Comparison of ENCODE assay signal across 10 cellular contexts in genomic region chr15:47185222-47185800, GRCh38.
DNase-seq lines count a peak whose midpoint lies in the region; ATAC-seq, FAIRE-seq and TF ChIP-seq lines count a peak whose summit lies in the region.
"Had no signal": no experiment of that assay in that cellular context is flagged by ENCODE, and none has a peak within 500 bp of the region (broad histone marks: within the 10 kb centered on the region; RNA-seq: fewer than 3 reads in every experiment).

No MANE protein-coding gene starts in this region.

- CTCF ChIA-PET in HepG2 (lab: Yijun Ruan, JAX; ENCODE audit: low intra/inter-chr PET ratio, low total read pairs): no interaction called here
- CTCF ChIA-PET in activated CD8-positive, alpha-beta memory T cell treated with anti-CD3 and anti-CD28 coated beads, Interleukin-2, amount 10 ng/mL, durations not matched to agents 7 days and 5 days (lab: Charles Lee): no interaction called here

- H3K9ac ChIP-seq in liver (ENCODE audit: low read depth in 1 of 2, low read length in 2 of 2) (no peak overlapping the region), HepG2 (ENCODE audit: insufficient read depth, low read depth, low read length) (no peak overlapping the region), muscle layer of colon (ENCODE audit: low read length) (no peak overlapping the region)

- in situ Hi-C loops in HepG2 (cut with HindIII; ENCODE audit: extremely low pct_ligation_motif_present, low pct_unique_long_range_greater_than_20kb) (loop anchor here (25.0 kb wide), 1 partner anchor 1102 kb away; no protein-coding TSS in a partner anchor), brain microvascular endothelial cell (cut with HindIII; ENCODE audit: low pct_ligation_motif_present, low sequenced_read_pairs) (no loop called here)

- H3K27ac ChIP-seq in liver (ENCODE audit: low read depth in 1 of 2, low read length in 2 of 2) (no peak overlapping the region), HepG2 (ENCODE audit: extremely low read length, insufficient read depth, low read length) (no peak overlapping the region), brain microvascular endothelial cell (no peak overlapping the region), muscle layer of colon (ENCODE audit: low read depth, low read length) (no peak overlapping the region), aorta (ENCODE audit: low read depth in 1 of 2, low read length in 2 of 2) (no peak overlapping the region)

- peaks cover 4% of the 10 kb centered on the region for H3K4me1 Mint-ChIP-seq in activated CD8-positive, alpha-beta memory T cell treated with anti-CD3 and anti-CD28 coated beads, Interleukin-2, amount 10 ng/mL, durations not matched to agents 7 days and 5 days

- peak overlapping the region; percentile 56 to 76 (median 70) for H3K4me3 ChIP-seq in liver (ENCODE audit: low read depth in 1 of 3, low read length in 3 of 3)
- H3K4me3 ChIP-seq in HepG2 (replicated peaks in 1 of 3; ENCODE audit: insufficient read depth in 1 of 3, low read depth in 2 of 3, low read length in 3 of 3): no peak overlapping the region
- peak overlapping the region; percentile 58 for H3K4me3 ChIP-seq in brain microvascular endothelial cell (ENCODE audit: low read depth, low read length)
- peak overlapping the region; percentile 48 to 70 for H3K4me3 ChIP-seq in muscle layer of colon (ENCODE audit: low read depth in 1 of 2, low read length in 2 of 2)
- H3K4me3 ChIP-seq in aorta (ENCODE audit: low read length in 2 of 2): peak overlapping the region; percentile 67 to 99

- no peak overlapping the region for H3K4me2 ChIP-seq in HepG2 (ENCODE audit: low read depth, low read length)

- no peak for FAIRE-seq in HepG2 (lab: Jason Lieb, UNC)
- FAIRE-seq: G401.6 had no signal

- TF ChIP-seq EP300 in HepG2 (IDR thresholded peaks at IDR 0.05; ENCODE audit: low read depth in 2 of 2, low read length in 2 of 2): no peak
- TF ChIP-seq EP300 in HepG2 (CRISPR knock-in tag; IDR thresholded peaks at IDR 0.05; ENCODE audit: borderline replicate concordance): no peak

- H4K20me1 ChIP-seq in HepG2 (ENCODE audit: insufficient read depth, low read length): no peaks in the 10 kb centered on the region

- H3K4me1 ChIP-seq in liver (ENCODE audit: control insufficient read depth in 4 of 4, insufficient read depth in 4 of 4, low read length in 3 of 4) (peaks cover 6 to 23% (median 19%) of the 10 kb centered on the region in 4 donors), HepG2 (ENCODE audit: insufficient read depth, low read length) (no peaks in the 10 kb centered on the region), muscle layer of colon (ENCODE audit: insufficient read depth, low read length) (peaks cover 4% of the 10 kb centered on the region), aorta (ENCODE audit: control insufficient read depth in 1 of 2, insufficient read depth in 2 of 2, low read length in 2 of 2) (no peaks in the 10 kb centered on the region)

- BruUV-seq in HepG2 (replicated peaks; lab: Mats Ljungman, UMichigan): no TSS peak

- no peaks in the 10 kb centered on the region for H3K9me3 Mint-ChIP-seq in activated CD8-positive, alpha-beta memory T cell treated with anti-CD3 and anti-CD28 coated beads, Interleukin-2, amount 10 ng/mL, durations not matched to agents 7 days and 5 days (ENCODE audit: low read depth)

- H3K27me3 ChIP-seq in liver (ENCODE audit: control insufficient read depth in 4 of 4, insufficient read depth in 4 of 4, low read length in 3 of 4) (peaks cover 0 to 4% (median 1%) of the 10 kb centered on the region in 4 donors), HepG2 (ENCODE audit: control insufficient read depth in 1 of 2, insufficient read depth in 2 of 2, low read length in 2 of 2) (no peaks in the 10 kb centered on the region; a peak in 1 of 5 replicates), brain microvascular endothelial cell (replicated peaks) (no peaks in the 10 kb centered on the region), muscle layer of colon (ENCODE audit: control insufficient read depth in 1 of 2, insufficient read depth in 2 of 2, low read length in 2 of 2) (peaks cover 9 to 29% of the 10 kb centered on the region in 2 donors), aorta (ENCODE audit: control insufficient read depth in 1 of 2, insufficient read depth in 2 of 2, low read length in 1 of 2) (no peaks in the 10 kb centered on the region)

- no peak overlapping the region for H3K4me3 Mint-ChIP-seq in activated CD8-positive, alpha-beta memory T cell treated with anti-CD3 and anti-CD28 coated beads, Interleukin-2, amount 10 ng/mL, durations not matched to agents 7 days and 5 days

- TF ChIP-seq RAD21 in liver (IDR thresholded peaks at IDR 0.05) (no peak), HepG2 (CRISPR knock-in tag; IDR thresholded peaks at IDR 0.05) (no peak)

- no peaks in the 10 kb centered on the region for H3K36me3 Mint-ChIP-seq in activated CD8-positive, alpha-beta memory T cell treated with anti-CD3 and anti-CD28 coated beads, Interleukin-2, amount 10 ng/mL, durations not matched to agents 7 days and 5 days

- H3K27me3 Mint-ChIP-seq in activated CD8-positive, alpha-beta memory T cell treated with anti-CD3 and anti-CD28 coated beads, Interleukin-2, amount 10 ng/mL, durations not matched to agents 7 days and 5 days: peaks cover 36% of the 10 kb centered on the region

- TF ChIP-seq CTCF in liver (IDR thresholded peaks at IDR 0.05; ENCODE audit: low read depth, low read length, missing input control): no peak
- TF ChIP-seq CTCF in HepG2 (CRISPR knock-in tag; IDR thresholded peaks at IDR 0.05): no peak
- TF ChIP-seq CTCF in brain microvascular endothelial cell (IDR thresholded peaks at IDR 0.05; ENCODE audit: low read depth, low read length, missing control alignments): no peak

- H3K9me3 ChIP-seq in liver (ENCODE audit: control insufficient read depth in 4 of 4, low read length in 3 of 4): no peaks in the 10 kb centered on the region
- peaks cover 31% of the 10 kb centered on the region for H3K9me3 ChIP-seq in HepG2 (ENCODE audit: low read length)
- no peaks in the 10 kb centered on the region for H3K9me3 ChIP-seq in muscle layer of colon (ENCODE audit: low read length)
- H3K9me3 ChIP-seq in aorta (ENCODE audit: control insufficient read depth, low read length): no peaks in the 10 kb centered on the region

- TF ChIP-seq POLR2A in HepG2 (IDR thresholded peaks at IDR 0.05; ENCODE audit: insufficient read depth in 1 of 2, low read depth in 2 of 2, low read length in 2 of 2): no peak

- POLR2A ChIA-PET in HepG2 (lab: Yijun Ruan, JAX): no interaction called here

- intact Hi-C loops in HepG2 (cut with micrococcal nuclease; ENCODE audit: unreplicated experiment): no loop called here
- intact Hi-C loops in aorta (cut with DNase I): no loop called here

- no peak overlapping the region for H3K27ac Mint-ChIP-seq in activated CD8-positive, alpha-beta memory T cell treated with anti-CD3 and anti-CD28 coated beads, Interleukin-2, amount 10 ng/mL, durations not matched to agents 7 days and 5 days

- 18% methylated on average over 15 of the region's 15 CpGs for WGBS in liver
- WGBS in HepG2 (ENCODE audit: low lambda C conversion rate): 60% methylated on average over 15 of the region's 15 CpGs
- WGBS in aorta, 2 donors: 21 to 24% methylated on average over 15 of the region's 15 CpGs

- H3K36me3 ChIP-seq in liver (ENCODE audit: control insufficient read depth in 4 of 4, insufficient read depth in 3 of 4, low read depth in 1 of 4, low read length in 3 of 4) (no peaks in the 10 kb centered on the region), HepG2 (replicated peaks in 1 of 2; ENCODE audit: control insufficient read depth in 1 of 2, insufficient read depth in 2 of 2, low read length in 2 of 2) (no peaks in the 10 kb centered on the region), brain microvascular endothelial cell (replicated peaks) (no peaks in the 10 kb centered on the region), muscle layer of colon (ENCODE audit: insufficient read depth, low read length) (no peaks in the 10 kb centered on the region), aorta (ENCODE audit: control insufficient read depth in 1 of 2, insufficient read depth in 2 of 2, low read length in 1 of 2) (no peaks in the 10 kb centered on the region)

- no peak for ATAC-seq in HepG2
- no peak for ATAC-seq in aorta (ENCODE audit: low FRiP score)
- ATAC-seq in GM19452 (IDR thresholded peaks at IDR 0.05; ENCODE audit: unreplicated experiment): no peak
- ATAC-seq in HG03571 (IDR thresholded peaks at IDR 0.05; ENCODE audit: unreplicated experiment): no peak
- no peak for ATAC-seq in activated CD8-positive, alpha-beta memory T cell treated with anti-CD3 and anti-CD28 coated beads, Interleukin-2, amount 10 ng/mL, durations not matched to agents 7 days and 5 days

- DNase-seq in HepG2 (ENCODE audit: low spot score) (no peak), brain microvascular endothelial cell (no peak), aorta (no peak)
- DNase-seq in activated CD8-positive, alpha-beta memory T cell treated with anti-CD3 and anti-CD28 coated beads, Interleukin-2, amount 10 ng/mL, durations not matched to agents 7 days and 5 days: no peak
- DNase-seq: NCI-H187 treated with DMSO at 0.1 percent for 48 hours had no signal

- H3K79me2 ChIP-seq in HepG2 (ENCODE audit: insufficient read depth, low read length): no peaks in the 10 kb centered on the region

- no peak overlapping the region for H2AFZ ChIP-seq in HepG2 (ENCODE audit: low read length)

TF ChIP-seq in liver, 16 proteins besides CTCF, POLR2A, EP300 and RAD21:
- no peak for TF ChIP-seq YY1 (IDR thresholded peaks at IDR 0.05)
- no peak for TF ChIP-seq ATF3 (IDR thresholded peaks at IDR 0.05)
- TF ChIP-seq GABPA (IDR thresholded peaks at IDR 0.05 in 1 of 2, conservative IDR thresholded peaks at IDR 0.05 in 1 of 2): no peak
- TF ChIP-seq FOXA2 (IDR thresholded peaks at IDR 0.05): no peak

TF ChIP-seq in HepG2, 621 proteins besides CTCF, POLR2A, EP300 and RAD21 (continues in another document):
- TF ChIP-seq ZNF710 (CRISPR knock-in tag; IDR thresholded peaks at IDR 0.05; ENCODE audit: borderline replicate concordance) (no peak), ZNF724P (CRISPR knock-in tag; IDR thresholded peaks at IDR 0.05; ENCODE audit: borderline replicate concordance) (no peak), ZZZ3 (CRISPR knock-in tag; IDR thresholded peaks at IDR 0.05; ENCODE audit: borderline replicate concordance) (no peak), CAMTA2 (CRISPR knock-in tag; IDR thresholded peaks at IDR 0.05; ENCODE audit: borderline replicate concordance) (no peak)

Comparison
In these comparisons a context has a peak if more than half of its experiments do, and no peak if none do; other contexts are left out.
1. H3K4me3 ChIP-seq: peak in liver (3 of 3), brain microvascular endothelial cell (single experiment), muscle layer of colon (2 of 2) and aorta (2 of 2); none in HepG2 (0 of 3).